In genomic region chr7:148135997-148136396, GRCh38 we compare ENCODE assay signal across 28 cellular contexts.
"Had no signal": no experiment of that assay in that cellular context is flagged by ENCODE, and none has a peak within 500 bp of the region (broad histone marks: within the 10 kb centered on the region; RNA-seq: fewer than 3 reads in every experiment).

No MANE protein-coding gene starts in this region.

- H3K4me3 Mint-ChIP-seq: dendritic cell treated with granulocyte-macrophage colony-stimulating factor and Interleukin-4, amounts not matched to agents 40 ng/mL and 50 ng/mL, for 4 days; effector memory CD8-positive, alpha-beta T cell; endodermal cell had no signal

- H3K27ac Mint-ChIP-seq: dendritic cell treated with granulocyte-macrophage colony-stimulating factor and Interleukin-4, amounts not matched to agents 40 ng/mL and 50 ng/mL, for 4 days; effector memory CD8-positive, alpha-beta T cell; endodermal cell had no signal

- ATAC-seq: effector memory CD8-positive, alpha-beta T cell; esophagus mucosa; foreskin keratinocyte; gastrocnemius medialis; gastroesophageal sphincter; heart left ventricle; heart right ventricle had no signal

- DNase-seq: colonic mucosa; cortex of kidney; dermis blood vessel endothelial cell; dorsolateral prefrontal cortex; effector CD4-positive, alpha-beta T cell; effector CD8-positive, alpha-beta T cell; effector memory CD4-positive, alpha-beta T cell; effector memory CD8-positive, alpha-beta T cell; endodermal cell; erythroblast; esophagus squamous epithelium; foreskin fibroblast; foreskin keratinocyte; foreskin melanocyte; gastrocnemius medialis; glutamatergic neuron; heart left ventricle; heart right ventricle had no signal

- H3K27me3 Mint-ChIP-seq: dendritic cell treated with granulocyte-macrophage colony-stimulating factor and Interleukin-4, amounts not matched to agents 40 ng/mL and 50 ng/mL, for 4 days had no signal

- H3K4me3 ChIP-seq: colonic mucosa, coronary artery, esophagus muscularis mucosa, esophagus squamous epithelium, gastrocnemius medialis, gastroesophageal sphincter, heart left ventricle, heart right ventricle had no signal

- FAIRE-seq: colon, endometrium, endothelial cell of umbilical vein, frontal cortex had no signal

- H3K9me3 ChIP-seq: colonic mucosa, esophagus muscularis mucosa, esophagus squamous epithelium, gastrocnemius medialis, gastroesophageal sphincter, heart left ventricle had no signal

- H3K27ac ChIP-seq: colonic mucosa, coronary artery, epithelial cell of prostate, esophagus muscularis mucosa, esophagus squamous epithelium, foreskin keratinocyte, gastrocnemius medialis, gastroesophageal sphincter, heart left ventricle, heart right ventricle had no signal

- H3K27me3 ChIP-seq: colonic mucosa, dorsolateral prefrontal cortex, esophagus muscularis mucosa, foreskin keratinocyte, gastrocnemius medialis, gastroesophageal sphincter had no signal

- H3K4me1 ChIP-seq: colonic mucosa, esophagus muscularis mucosa, esophagus squamous epithelium, foreskin keratinocyte, gastrocnemius medialis, gastroesophageal sphincter, heart left ventricle, heart right ventricle had no signal

- H3K36me3 ChIP-seq: colonic mucosa, esophagus muscularis mucosa, esophagus squamous epithelium, gastrocnemius medialis, gastroesophageal sphincter, heart left ventricle, heart right ventricle had no signal
